9 cellular contexts compared by ENCODE assay signal in genomic region chr7:105664816-105665525, GRCh38.
A peak's percentile ranks its signal among the peaks of the same experiment; 100 is the strongest.
DNase-seq lines count a peak whose midpoint lies in the region; ATAC-seq and TF ChIP-seq lines count a peak whose summit lies in the region.
"Had no signal": no experiment of that assay in that cellular context is flagged by ENCODE, and none has a peak within 500 bp of the region (broad histone marks: within the 10 kb centered on the region; RNA-seq: fewer than 3 reads in every experiment).

No MANE protein-coding gene starts in this region.

- 34 to 87% methylated on average over 4 to 8 of the region's 8 CpGs for WGBS in endodermal cell (ENCODE audit: insufficient coverage in 1 of 2, insufficient read length in 1 of 2), 2 experiments

- peaks cover 39% of the 10 kb centered on the region for H3K36me3 Mint-ChIP-seq in endodermal cell (ENCODE audit: low read depth)

- H3K4me3 Mint-ChIP-seq in endodermal cell: peak overlapping the region; percentile 35
- H3K4me3 Mint-ChIP-seq: type B pancreatic cell had no signal

- H3K9me3 ChIP-seq in BE2C (no peaks in the 10 kb centered on the region; the same call in 1 of the 2 replicates), endodermal cell (ENCODE audit: control insufficient read depth, low read length) (no peaks in the 10 kb centered on the region), upper lobe of right lung (no peaks in the 10 kb centered on the region)

- H3K4me1 Mint-ChIP-seq in endodermal cell: peaks cover 39% of the 10 kb centered on the region

- intact Hi-C loops in upper lobe of right lung (cut with DNase I): no loop called here

- H3K27me3 ChIP-seq in BE2C (no peaks in the 10 kb centered on the region), endodermal cell (ENCODE audit: control insufficient read depth, insufficient read depth, low read length, poor library complexity, severe bottlenecking) (no peaks in the 10 kb centered on the region), upper lobe of right lung (no peaks in the 10 kb centered on the region)

- H3K9me3 Mint-ChIP-seq in endodermal cell: no peaks in the 10 kb centered on the region
- H3K9me3 Mint-ChIP-seq: type B pancreatic cell had no signal

- H3K27ac Mint-ChIP-seq in endodermal cell: peak overlapping the region; percentile 98
- H3K27ac Mint-ChIP-seq: type B pancreatic cell had no signal

- DNase-seq in BE2C (peak; percentile 71), HT1080 (ENCODE audit: low read depth) (peak; percentile 76), NCI-H524 treated with DMSO at 0.1 percent for 48 hours (lab: John Stamatoyannopoulos, UW) (peak; percentile 58), endodermal cell (peak; percentile 95), ecto neural progenitor cell (ENCODE audit: low spot score) (no peak), upper lobe of right lung (no peak)

- H3K9ac ChIP-seq in endodermal cell (ENCODE audit: extremely low read depth, low read length, poor library complexity, severe bottlenecking): peak overlapping the region; percentile 56

- no peak for TF ChIP-seq CTCF in BE2C (IDR thresholded peaks at IDR 0.05; ENCODE audit: low read depth, low read length)
- no peak for TF ChIP-seq CTCF in endodermal cell (conservative IDR thresholded peaks at IDR 0.05)
- no peak for TF ChIP-seq CTCF in upper lobe of right lung (IDR thresholded peaks at IDR 0.05)

- H3K36me3 ChIP-seq in BE2C (no peaks in the 10 kb centered on the region), endodermal cell (ENCODE audit: control insufficient read depth, insufficient read depth, low read length) (peaks cover 9% of the 10 kb centered on the region), upper lobe of right lung (peaks cover 26% of the 10 kb centered on the region)

- H3K4me3 ChIP-seq in BE2C (ENCODE audit: low read depth, low read length) (no peak overlapping the region), endodermal cell (ENCODE audit: low read length) (peak overlapping the region; percentile 24), upper lobe of right lung (no peak overlapping the region)

- ATAC-seq in HG02571 (IDR thresholded peaks at IDR 0.05; ENCODE audit: unreplicated experiment) (no peak), GM21360 (IDR thresholded peaks at IDR 0.05; ENCODE audit: unreplicated experiment) (no peak), upper lobe of right lung (no peak)

- peaks cover 12% of the 10 kb centered on the region for H3K4me1 ChIP-seq in BE2C
- peaks cover 17% of the 10 kb centered on the region for H3K4me1 ChIP-seq in endodermal cell (ENCODE audit: control insufficient read depth, insufficient read depth, low read length)
- H3K4me1 ChIP-seq in upper lobe of right lung: no peaks in the 10 kb centered on the region

- no peaks in the 10 kb centered on the region for H3K27me3 Mint-ChIP-seq in endodermal cell (ENCODE audit: insufficient read depth)
- H3K27me3 Mint-ChIP-seq: type B pancreatic cell had no signal

- H3K27ac ChIP-seq in endodermal cell (ENCODE audit: low read depth, low read length) (peak overlapping the region; percentile 74), upper lobe of right lung (no peak overlapping the region)

Comparison
In these comparisons a context has a peak if more than half of its experiments do, and no peak if none do; other contexts are left out.
1. DNase-seq: peak in BE2C (single experiment), HT1080 (single experiment), NCI-H524 treated with DMSO at 0.1 percent for 48 hours (single experiment) and endodermal cell (single experiment); none in ecto neural progenitor cell (single experiment) and upper lobe of right lung (single experiment).